In genomic region chr5:889075-889710, GRCh38 we compare ENCODE assay signal across 22 cellular contexts. TPM values are rescaled to one million over a fixed set of nuclear protein-coding genes. Genes with fewer than 3 reads are reported as not detected.
DNase-seq lines count a peak whose midpoint lies in the region; ATAC-seq and TF ChIP-seq lines count a peak whose summit lies in the region.
"Had no signal": no experiment of that assay in that cellular context is flagged by ENCODE, and none has a peak within 500 bp of the region (broad histone marks: within the 10 kb centered on the region; RNA-seq: fewer than 3 reads in every experiment).

No MANE protein-coding gene starts in this region.

- H3K23ac ChIP-seq in IMR-90 (ENCODE audit: low read depth, low read length), result no peak overlapping the region

- TF ChIP-seq EP300 in stomach (IDR thresholded peaks at IDR 0.05), result no peak

- no peak overlapping the region for H2BK120ac ChIP-seq in IMR-90 (ENCODE audit: low read depth, low read length)

- no peak overlapping the region for H4K8ac ChIP-seq in IMR-90 (ENCODE audit: low read depth in 2 of 2, low read length in 2 of 2)

- H3K27me3 Mint-ChIP-seq in activated T-cell treated with anti-CD3 and anti-CD28 coated beads, Interleukin-2, amount 50 U/mL, for 72 hours (ENCODE audit: low read depth), result no peaks in the 10 kb centered on the region
- H3K27me3 Mint-ChIP-seq: IgD-negative memory B cell had no signal

- H3K18ac ChIP-seq in IMR-90 (ENCODE audit: low read depth, low read length), result no peak overlapping the region

- intact Hi-C loops in IMR-90 (cut with micrococcal nuclease), result no loop called here
- intact Hi-C loops in spleen (cut with DNase I; ENCODE audit: low total_unique reads), result no loop called here
- intact Hi-C loops in stomach (cut with DNase I; ENCODE audit: low total_unique reads), result no loop called here
- intact Hi-C loops in left colon (cut with DNase I, micrococcal nuclease), result no loop called here

- no peaks in the 10 kb centered on the region for H3K9me3 Mint-ChIP-seq in activated T-cell treated with anti-CD3 and anti-CD28 coated beads, Interleukin-2, amount 50 U/mL, for 72 hours
- H3K9me3 Mint-ChIP-seq: IgD-negative memory B cell had no signal

- no TSS peak for BruUV-seq in IMR-90 (replicated peaks; lab: Mats Ljungman, UMichigan)

- peaks cover 8% of the 10 kb centered on the region for H3K4me1 ChIP-seq in IMR-90 (ENCODE audit: control insufficient read depth, insufficient read depth, low read length)
- peaks cover 31% of the 10 kb centered on the region for H3K4me1 ChIP-seq in adipocyte (ENCODE audit: control insufficient read depth, insufficient read depth, low read length)
- peaks cover 15 to 37% (median 27%) of the 10 kb centered on the region in 6 donors for H3K4me1 ChIP-seq in spleen
- peaks cover 20 to 29% (median 28%) of the 10 kb centered on the region in 4 donors for H3K4me1 ChIP-seq in stomach

- no peak for TF ChIP-seq RAD21 in IMR-90 (IDR thresholded peaks at IDR 0.05; ENCODE audit: low read length)

- H3K4me3 ChIP-seq in IMR-90 (ENCODE audit: insufficient read depth, low read depth, low read length) (no peak overlapping the region), adipocyte (ENCODE audit: low read length) (no peak overlapping the region), spleen (no peak overlapping the region), stomach (no peak overlapping the region)
- H3K4me3 ChIP-seq: GM12878, SJSA1 had no signal

- peaks cover 28% of the 10 kb centered on the region for H3K4me1 Mint-ChIP-seq in activated T-cell treated with anti-CD3 and anti-CD28 coated beads, Interleukin-2, amount 50 U/mL, for 72 hours (ENCODE audit: low read depth)

- no peaks in the 10 kb centered on the region for H3K9me3 ChIP-seq in IMR-90 (ENCODE audit: control insufficient read depth, insufficient read depth, low read length)
- no peaks in the 10 kb centered on the region for H3K9me3 ChIP-seq in adipocyte (ENCODE audit: control insufficient read depth, low read length)
- H3K9me3 ChIP-seq in spleen, result no peaks in the 10 kb centered on the region
- H3K9me3 ChIP-seq in stomach, result no peaks in the 10 kb centered on the region
- H3K9me3 ChIP-seq: SJSA1 had no signal

- H3K27ac ChIP-seq in IMR-90 (ENCODE audit: insufficient read depth, low read length), result no peak overlapping the region
- H3K27ac ChIP-seq in spleen, result no peak overlapping the region
- H3K27ac ChIP-seq in stomach, result no peak overlapping the region
- H3K27ac ChIP-seq: SJSA1 had no signal

- DNase-seq in activated T-cell treated with anti-CD3 and anti-CD28 coated beads, Interleukin-2, amount 50 U/mL, for 72 hours, result no peak
- DNase-seq in activated T-cell treated with anti-CD3 and anti-CD28 coated beads, Interleukin-2, amount 50 U/mL, for 48 hours, result no peak
- DNase-seq in IMR-90, result no peak
- no peak for DNase-seq in adipocyte (ENCODE audit: low read depth)
- DNase-seq in spleen, result peak; percentile 11
- DNase-seq in stomach, result no peak
- no peak for DNase-seq in OCI-M2 (lab: John Stamatoyannopoulos, UW; ENCODE audit: unreplicated experiment)
- DNase-seq in left colon, result no peak
- DNase-seq: AML-193, C1 segment of cervical spinal cord, COR-L47, DMS79 treated with DMSO at 0.1 percent for 48 hours, Karpas-422, NCI-H1417, NCI-H187, NCI-H446, NCI-H526, OCI-M1 had no signal

- H3K79me1 ChIP-seq in IMR-90 (ENCODE audit: low read depth in 1 of 2, low read length in 2 of 2), result peaks cover 34 to 59% of the 10 kb centered on the region in 2 experiments

- no peaks in the 10 kb centered on the region for H3K27me3 ChIP-seq in IMR-90 (ENCODE audit: control insufficient read depth, insufficient read depth, low read length)
- H3K27me3 ChIP-seq in adipocyte (replicated peaks; ENCODE audit: control insufficient read depth, insufficient read depth, low read length), result no peaks in the 10 kb centered on the region
- no peaks in the 10 kb centered on the region for H3K27me3 ChIP-seq in spleen (replicated peaks in 1 of 7)
- no peaks in the 10 kb centered on the region for H3K27me3 ChIP-seq in stomach
- H3K27me3 ChIP-seq: SJSA1 had no signal

- H3K9ac ChIP-seq in IMR-90 (ENCODE audit: low read depth, low read length) (no peak overlapping the region), adipocyte (ENCODE audit: low read length) (peak overlapping the region; percentile 38)

- peak overlapping the region in 1 of 2 donors; percentile 10 for H3K4me3 Mint-ChIP-seq in activated T-cell treated with anti-CD3 and anti-CD28 coated beads, Interleukin-2, amount 50 U/mL, for 72 hours

- dilution Hi-C loops in IMR-90 (cut with HindIII; ENCODE audit: low sequenced_read_pairs, unreplicated experiment), result no loop called here

- H3K36me3 ChIP-seq in IMR-90 (ENCODE audit: control insufficient read depth, insufficient read depth, low read length) (peaks cover 58% of the 10 kb centered on the region), adipocyte (ENCODE audit: control insufficient read depth, insufficient read depth, low read length, severe bottlenecking) (peaks cover 53% of the 10 kb centered on the region), spleen (peaks cover 4 to 74% (median 69%) of the 10 kb centered on the region in 6 donors), stomach (peaks cover 59 to 74% (median 72%) of the 10 kb centered on the region in 4 donors)

- CTCF ChIA-PET in IMR-90 (lab: Yijun Ruan, JAX), result interaction anchor here (1.4 kb wide), 1 partner anchor 13 kb away, joined by 3 read pairs; no protein-coding TSS in a partner anchor

- H2BK15ac ChIP-seq in IMR-90 (ENCODE audit: low read depth, low read length), result no peak overlapping the region

- no peak overlapping the region for H2BK5ac ChIP-seq in IMR-90 (ENCODE audit: low read depth, low read length, poor library complexity, severe bottlenecking)

- no peak overlapping the region for H3K14ac ChIP-seq in IMR-90 (replicated peaks; ENCODE audit: low read depth, low read length)

- H2AFZ ChIP-seq in IMR-90 (replicated peaks; ENCODE audit: low read length, poor library complexity), result no peak overlapping the region

- peak overlapping the region; percentile 42 for H3K27ac Mint-ChIP-seq in activated T-cell treated with anti-CD3 and anti-CD28 coated beads, Interleukin-2, amount 50 U/mL, for 72 hours
- H3K27ac Mint-ChIP-seq: IgD-negative memory B cell had no signal

- H3K56ac ChIP-seq in IMR-90 (ENCODE audit: extremely low read depth, insufficient read depth, low read length), result no peak overlapping the region

- H3K36me3 Mint-ChIP-seq in activated T-cell treated with anti-CD3 and anti-CD28 coated beads, Interleukin-2, amount 50 U/mL, for 72 hours (ENCODE audit: insufficient read depth in 2 of 2), result peaks cover 13 to 28% of the 10 kb centered on the region in 2 donors

- no peak overlapping the region for H2BK20ac ChIP-seq in IMR-90 (ENCODE audit: low read depth, low read length)

- no peak for TF ChIP-seq CTCF in IMR-90 (conservative IDR thresholded peaks at IDR 0.05; ENCODE audit: low read depth, low read length)
- TF ChIP-seq CTCF in spleen (IDR thresholded peaks at IDR 0.05 in 8 of 11, conservative IDR thresholded peaks at IDR 0.05 in 3 of 11), result no peak
- TF ChIP-seq CTCF in stomach (IDR thresholded peaks at IDR 0.05), result no peak

- POLR2A ChIA-PET in IMR-90 (lab: Charles Lee; ENCODE audit: unreplicated experiment), result no interaction called here

- peaks cover 5% of the 10 kb centered on the region; the same call in 1 of the 2 replicates for H4K20me1 ChIP-seq in IMR-90 (ENCODE audit: insufficient read depth, low read length)

- no peak overlapping the region for H3K4me2 ChIP-seq in IMR-90 (ENCODE audit: low read depth, low read length)

- WGBS in IMR-90 (ENCODE audit: extremely low coverage in 2 of 2, insufficient read length in 1 of 2), 2 experiments, result no CpG with 5 or more reads among the region's 15 CpGs
- 91 to 97% (median 95%) methylated on average over 15 of the region's 15 CpGs for WGBS in spleen, 5 donors
- WGBS in stomach, 5 donors, result 91 to 96% (median 94%) methylated on average over 15 of the region's 15 CpGs

- H2AK5ac ChIP-seq in IMR-90 (ENCODE audit: low read depth, low read length), result no peak overlapping the region

- no peak overlapping the region for H3K4ac ChIP-seq in IMR-90 (ENCODE audit: low read depth, low read length)

- in situ Hi-C loops in IMR-90 (cut with MboI; ENCODE audit: low sequenced_read_pairs), result no loop called here

- TF ChIP-seq POLR2A in IMR-90 (IDR thresholded peaks at IDR 0.05; ENCODE audit: low read depth, low read length), result no peak
- TF ChIP-seq POLR2A in spleen (IDR thresholded peaks at IDR 0.05), result no peak
- no peak for TF ChIP-seq POLR2A in stomach (IDR thresholded peaks at IDR 0.05)

- ATAC-seq in activated T-cell treated with anti-CD3 and anti-CD28 coated beads, Interleukin-2, amount 50 U/mL, for 72 hours (replicated peaks in 1 of 2), result no peak
- ATAC-seq in IMR-90 (ENCODE audit: low read depth) (no peak), left colon (no peak)
- ATAC-seq: GM12878, Right ventricle myocardium inferior had no signal

- H4K91ac ChIP-seq in IMR-90 (ENCODE audit: insufficient read depth, low read depth, low read length), result no peak overlapping the region

- no peak overlapping the region for H4K5ac ChIP-seq in IMR-90 (ENCODE audit: low read depth, low read length)

- no peaks in the 10 kb centered on the region; the same call in 1 of the 2 replicates for H3K9me1 ChIP-seq in IMR-90 (ENCODE audit: insufficient read depth, low read length)

- peak overlapping the region; percentile 18 for H2AK9ac ChIP-seq in IMR-90 (replicated peaks; ENCODE audit: low read depth, low read length, poor library complexity)

RNA-seq across cellular contexts. Expression of gene BRD9, which starts 3.4 kb away (rescaled TPM):
- 10 to 100 TPM; 50.6 to 54.7 TPM for total RNA-seq in activated T-cell treated with anti-CD3 and anti-CD28 coated beads, Interleukin-2, amount 50 U/mL, for 72 hours
- total RNA-seq in IMR-90 (2012; rRNA removed), result 40.0 and 43.4 TPM in 2 replicates
- 19.1 and 22.0 TPM in 2 replicates for polyA plus RNA-seq in IMR-90 (2012; rRNA removed)
- polyA plus RNA-seq in IMR-90 (2012; cell fraction: cytosol; rRNA removed), result 11.5 and 12.8 TPM in 2 replicates
- 37.5 and 50.9 TPM in 2 replicates for polyA plus RNA-seq in IMR-90 (2012; cell fraction: nucleus; rRNA removed; ENCODE audit: low replicate concordance)
- 10 to 100 TPM; 32.2 to 82.9 (median 39.7) TPM for total RNA-seq in spleen
- 10 to 100 TPM; 26.5 to 54.5 (median 38.6) TPM for polyA plus RNA-seq in spleen
- 100 to 1,000 TPM in 2 of 5 donors, 10 to 100 TPM in 3; 34.1 to 152 (median 48.7) TPM for total RNA-seq in stomach
- 10 to 100 TPM; 16.2 to 32.1 (median 25.8) TPM for polyA plus RNA-seq in stomach
- total RNA-seq in left colon, result 10 to 100 TPM; 27.6 to 42.9 TPM

RNA-seq across cellular contexts. Expression of gene TRIP13, which starts 3.5 kb away (rescaled TPM):
- total RNA-seq in activated T-cell treated with anti-CD3 and anti-CD28 coated beads, Interleukin-2, amount 50 U/mL, for 72 hours, result 10 to 100 TPM; 17.7 to 18.2 TPM
- total RNA-seq in IMR-90 (2012; rRNA removed), result 27.2 and 35.5 TPM in 2 replicates
- polyA plus RNA-seq in IMR-90 (2012; rRNA removed), result 16.3 and 17.1 TPM in 2 replicates
- polyA plus RNA-seq in IMR-90 (2012; cell fraction: cytosol; rRNA removed), result 6.5 and 11.4 TPM in 2 replicates
- 4.6 and 11.3 TPM in 2 replicates for polyA plus RNA-seq in IMR-90 (2012; cell fraction: nucleus; rRNA removed; ENCODE audit: low replicate concordance)
- 1 to 10 TPM; 1.0 to 5.4 (median 2.1) TPM for total RNA-seq in spleen
- polyA plus RNA-seq in spleen, result 1 to 10 TPM; 1.2 to 3.4 (median 2.6) TPM
- total RNA-seq in stomach, result 10 to 100 TPM in 1 of 5 donors, 1 to 10 TPM in 2, under 1 TPM in 1, not detected in 1; 0.58 to 10.4 (median 4.1) TPM
- polyA plus RNA-seq in stomach, result 1 to 10 TPM; 1.1 to 4.8 (median 3.5) TPM
- total RNA-seq in left colon, result 1 to 10 TPM; 2.1 to 4.3 TPM

RNA-seq across cellular contexts. Expression of gene ZDHHC11, which starts 38.4 kb away (rescaled TPM):
- total RNA-seq in activated T-cell treated with anti-CD3 and anti-CD28 coated beads, Interleukin-2, amount 50 U/mL, for 72 hours, result 10 to 100 TPM; 28.3 to 29.5 TPM
- total RNA-seq in IMR-90 (2012; rRNA removed) (0.28 and 0.36 TPM in 2 replicates), spleen (10 to 100 TPM in 4 of 7 donors, 1 to 10 TPM in 3; 1.3 to 75.0 (median 10.5) TPM), stomach (10 to 100 TPM in 3 of 5 donors, 1 to 10 TPM in 2; 1.8 to 35.2 (median 18.9) TPM), left colon (10 to 100 TPM in 1 of 2 donors, 1 to 10 TPM in 1; 2.7 to 27.8 TPM)
- polyA plus RNA-seq in IMR-90 (2012; rRNA removed) (1.6 and 1.7 TPM in 2 replicates), spleen (1 to 10 TPM; 1.9 to 2.8 (median 2.1) TPM), stomach (10 to 100 TPM in 1 of 3 donors, 1 to 10 TPM in 2; 1.6 to 13.9 (median 2.4) TPM)
- polyA plus RNA-seq in IMR-90 (2012; cell fraction: cytosol; rRNA removed), result 0.14 and 0.51 TPM in 2 replicates
- 6.4 and 9.8 TPM in 2 replicates for polyA plus RNA-seq in IMR-90 (2012; cell fraction: nucleus; rRNA removed; ENCODE audit: low replicate concordance)
- polyA plus RNA-seq: IgD-negative memory B cell had no signal
